Comparison of ENCODE assay signal across 28 cellular contexts in the genomic region with DNA sequence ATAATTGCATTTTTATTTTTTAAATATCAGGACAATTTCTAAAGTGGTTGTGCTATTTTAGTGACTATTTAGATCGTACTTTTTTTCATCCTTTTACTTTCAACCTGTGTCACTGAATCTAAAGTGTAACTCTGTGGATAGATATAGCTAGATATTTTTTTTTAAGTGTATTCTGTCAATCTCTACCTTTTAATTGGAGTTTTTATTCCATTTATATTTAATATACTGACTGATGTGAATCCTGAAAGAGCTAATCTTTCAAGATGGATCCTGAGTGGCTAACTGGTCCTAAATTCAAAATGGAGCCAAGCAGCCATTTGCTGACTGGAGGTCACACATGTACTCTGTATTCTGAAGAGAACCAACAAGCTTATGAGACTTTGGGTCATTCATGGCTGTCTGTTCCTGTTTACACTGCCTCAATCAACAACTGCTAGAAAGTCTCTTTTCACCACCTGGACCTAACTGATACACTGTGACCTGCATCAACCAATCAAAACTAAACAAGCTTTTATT.
"Had no signal": no experiment of that assay in that cellular context is flagged by ENCODE, and none has a peak within 500 bp of the region (broad histone marks: within the 10 kb centered on the region; RNA-seq: fewer than 3 reads in every experiment).

No MANE protein-coding gene starts in this region.

- H3K4me3 ChIP-seq: colonic mucosa, esophagus squamous epithelium, gastrocnemius medialis, heart right ventricle, left lung, lower lobe of right lung, mucosa of descending colon had no signal

- H3K4me1 ChIP-seq: colonic mucosa had no signal

- ATAC-seq: effector memory CD8-positive, alpha-beta T cell; esophagus mucosa; gastrocnemius medialis; heart right ventricle; left cardiac atrium; left lung; left ventricle myocardium superior; lower lobe of right lung; mucosa of descending colon had no signal

- H3K4me3 Mint-ChIP-seq: dendritic cell treated with granulocyte-macrophage colony-stimulating factor and Interleukin-4, amounts not matched to agents 40 ng/mL and 50 ng/mL, for 4 days; effector memory CD8-positive, alpha-beta T cell; endodermal cell; mesothelial cell of epicardium had no signal

- H3K27ac ChIP-seq: colonic mucosa, epithelial cell of prostate, esophagus squamous epithelium, gastrocnemius medialis, heart right ventricle, left lung, lower lobe of right lung had no signal

- H3K9me3 Mint-ChIP-seq: effector memory CD8-positive, alpha-beta T cell had no signal

- FAIRE-seq: endometrium, islet of Langerhans, keratinocyte had no signal

- H3K9me3 ChIP-seq: colonic mucosa, lower lobe of right lung had no signal

- H3K27me3 ChIP-seq: colonic mucosa, gastrocnemius medialis, left lung had no signal

- H3K36me3 ChIP-seq: colonic mucosa, esophagus squamous epithelium, gastrocnemius medialis, heart right ventricle, left lung, lower lobe of right lung had no signal

- H3K27ac Mint-ChIP-seq: dendritic cell treated with granulocyte-macrophage colony-stimulating factor and Interleukin-4, amounts not matched to agents 40 ng/mL and 50 ng/mL, for 4 days; effector memory CD8-positive, alpha-beta T cell; endodermal cell; mesothelial cell of epicardium; naive B cell had no signal

- DNase-seq: colonic mucosa; cortex of kidney; effector CD8-positive, alpha-beta T cell; effector memory CD8-positive, alpha-beta T cell; endodermal cell; erythroblast; esophagus squamous epithelium; foreskin fibroblast; foreskin melanocyte; gastrocnemius medialis; glutamatergic neuron; head of caudate nucleus; heart right ventricle; hippocampal formation; left cardiac atrium; left lung; left ventricle myocardium superior; lower lobe of right lung; mesenchymal stem cell; mucosa of descending colon; naive B cell had no signal
